ENCODE assay signal across 8 cellular contexts in genomic region chr9:136694163-136694864, GRCh38. TPM values are rescaled to one million over a fixed set of nuclear protein-coding genes. Genes with fewer than 3 reads are reported as not detected.
A peak's percentile ranks its signal among the peaks of the same experiment; 100 is the strongest.
DNase-seq lines count a peak whose midpoint lies in the region; ATAC-seq and TF ChIP-seq lines count a peak whose summit lies in the region.

No MANE protein-coding gene starts in this region.

- TF ChIP-seq CTCF in Caco-2 (IDR thresholded peaks at IDR 0.05; ENCODE audit: insufficient read depth in 1 of 2, low read depth in 1 of 2, low read length in 1 of 2, severe bottlenecking in 1 of 2, unreplicated experiment in 1 of 2) (peak; percentile 86 to 89), VCaP (conservative IDR thresholded peaks at IDR 0.05) (peak; percentile 96), fibroblast of the aortic adventitia (IDR thresholded peaks at IDR 0.05; ENCODE audit: insufficient read depth, low read length) (peak; percentile 76), parathyroid adenoma (IDR thresholded peaks at IDR 0.05) (peak; percentile 57)

- peaks cover 31% of the 10 kb centered on the region for H3K4me1 Mint-ChIP-seq in Caco-2 (ENCODE audit: low read depth, unreplicated experiment)

- no peak overlapping the region for H2AFZ ChIP-seq in parathyroid adenoma

- H3K79me2 ChIP-seq in parathyroid adenoma: no peaks in the 10 kb centered on the region

- no peak overlapping the region for H3K4me2 ChIP-seq in parathyroid adenoma (ENCODE audit: low read length)

- H3K36me3 ChIP-seq in Caco-2 (ENCODE audit: control insufficient read depth, insufficient read depth, low read length): no peaks in the 10 kb centered on the region
- H3K36me3 ChIP-seq in parathyroid adenoma (ENCODE audit: control insufficient read depth, insufficient read depth, low read length): no peaks in the 10 kb centered on the region
- no peaks in the 10 kb centered on the region for H3K36me3 ChIP-seq in effector memory CD4-positive, alpha-beta T cell (ENCODE audit: control insufficient read depth, insufficient read depth, low read length)

- peak overlapping the region; percentile 91 for H3K27ac Mint-ChIP-seq in Caco-2 (ENCODE audit: unreplicated experiment)

- H3K27me3 Mint-ChIP-seq in Caco-2 (ENCODE audit: insufficient read depth, unreplicated experiment): no peaks in the 10 kb centered on the region

- no peaks in the 10 kb centered on the region for H3K27me3 ChIP-seq in Caco-2 (replicated peaks; ENCODE audit: control insufficient read depth, insufficient read depth, low read length)
- no peaks in the 10 kb centered on the region for H3K27me3 ChIP-seq in parathyroid adenoma (ENCODE audit: control insufficient read depth, insufficient read depth, low read length)
- H3K27me3 ChIP-seq in effector memory CD4-positive, alpha-beta T cell (replicated peaks; ENCODE audit: control insufficient read depth, insufficient read depth, low read length, poor library complexity, severe bottlenecking): no peaks in the 10 kb centered on the region

- H3K36me3 Mint-ChIP-seq in Caco-2 (ENCODE audit: insufficient read depth, unreplicated experiment): peaks cover 8% of the 10 kb centered on the region

- ATAC-seq in GM21423 (IDR thresholded peaks at IDR 0.05; ENCODE audit: unreplicated experiment): no peak

- H3K4me3 ChIP-seq in Caco-2 (ENCODE audit: low read depth, low read length): no peak overlapping the region
- no peak overlapping the region for H3K4me3 ChIP-seq in fibroblast of the aortic adventitia (ENCODE audit: low read depth, low read length)
- H3K4me3 ChIP-seq in parathyroid adenoma (ENCODE audit: low read depth, low read length): no peak overlapping the region
- H3K4me3 ChIP-seq in effector memory CD4-positive, alpha-beta T cell (ENCODE audit: insufficient read depth, low read depth, low read length, poor library complexity, severe bottlenecking): no peak overlapping the region

- H3K27ac ChIP-seq in VCaP (peak overlapping the region; percentile 90), parathyroid adenoma (no peak overlapping the region)
- no peak overlapping the region for H3K27ac ChIP-seq in effector memory CD4-positive, alpha-beta T cell (ENCODE audit: insufficient read depth, low read length, poor library complexity, severe bottlenecking)

- BruUV-seq in Caco-2 (replicated peaks; lab: Mats Ljungman, UMichigan): no TSS peak

- H3K9me3 ChIP-seq in Caco-2: no peaks in the 10 kb centered on the region
- H3K9me3 ChIP-seq in parathyroid adenoma (ENCODE audit: control insufficient read depth, low read length): no peaks in the 10 kb centered on the region
- H3K9me3 ChIP-seq in effector memory CD4-positive, alpha-beta T cell (ENCODE audit: control insufficient read depth, low read length): no peaks in the 10 kb centered on the region

- CTCF ChIA-PET in Caco-2 (lab: Charles Lee) (interaction anchor here (0.6 to 1.9 kb wide), 11 partner anchors 12 to 210 kb away, joined by 3 to 12 read pairs (median 5); no protein-coding TSS in a partner anchor), HEK293T (lab: Yijun Ruan, JAX) (interaction anchor here (0.6 to 2.6 kb wide), 2 partner anchors 16 to 23 kb away, joined by 3 to 9 read pairs; no protein-coding TSS in a partner anchor)

- H3K9me3 Mint-ChIP-seq in Caco-2 (ENCODE audit: unreplicated experiment): no peaks in the 10 kb centered on the region

- no peak overlapping the region for H3K4me3 Mint-ChIP-seq in Caco-2 (ENCODE audit: unreplicated experiment)

- DNase-seq in Caco-2 (peak; percentile 79 to 83), HEK293T (ENCODE audit: extremely low spot score) (peak; percentile 81), fibroblast of the aortic adventitia (ENCODE audit: low read depth) (peak; percentile 31), posterior vena cava (ENCODE audit: low spot score) (no peak)
- DNase-seq in effector memory CD4-positive, alpha-beta T cell: no peak

- peaks cover 72% of the 10 kb centered on the region for H3K4me1 ChIP-seq in Caco-2
- H3K4me1 ChIP-seq in parathyroid adenoma: no peaks in the 10 kb centered on the region
- no peaks in the 10 kb centered on the region for H3K4me1 ChIP-seq in effector memory CD4-positive, alpha-beta T cell (ENCODE audit: control insufficient read depth, insufficient read depth, low read length, poor library complexity, severe bottlenecking)

- H3K9ac ChIP-seq in parathyroid adenoma: no peak overlapping the region

- POLR2A ChIA-PET in Caco-2 (lab: Charles Lee): interaction anchor here (0.8 kb wide), 1 partner anchor 25 kb away, joined by 3 read pairs; no protein-coding TSS in a partner anchor
- POLR2A ChIA-PET in HEK293T (lab: Yijun Ruan, JAX): no interaction called here

- intact Hi-C loops in Caco-2 (cut with micrococcal nuclease; ENCODE audit: unreplicated experiment): loop anchor here (5.0 kb wide), 1 partner anchor 62 kb away; no protein-coding TSS in a partner anchor
- intact Hi-C loops in posterior vena cava (cut with DNase I): no loop called here

TF ChIP-seq in HEK293T, 16 proteins besides CTCF, POLR2A, EP300 and RAD21:
- no peak for TF ChIP-seq L3MBTL2 (conservative IDR thresholded peaks at IDR 0.05)
TF ChIP-seq in HEK293T: peak in this region for 0.

RNA-seq across cellular contexts. Expression of gene AGPAT2, which starts 7.1 kb away (rescaled TPM):
- total RNA-seq in Caco-2 (2022) (68.7 and 77.1 TPM in 2 replicates), fibroblast of the aortic adventitia (ENCODE audit: low replicate concordance) (6.2 and 29.0 TPM in 2 replicates), posterior vena cava (10 to 100 TPM; 27.1 to 28.8 TPM)

RNA-seq across cellular contexts. Expression of gene DIPK1B, which starts 18.1 kb away (rescaled TPM):
- 40.4 and 40.6 TPM in 2 replicates for total RNA-seq in Caco-2 (2022)
- total RNA-seq in fibroblast of the aortic adventitia (ENCODE audit: low replicate concordance): 0.45 and 0.98 TPM in 2 replicates
- total RNA-seq in posterior vena cava: 1 to 10 TPM; 7.1 to 8.3 TPM

RNA-seq across cellular contexts. Expression of gene EGFL7, which starts 31.6 kb away (rescaled TPM):
- total RNA-seq in Caco-2 (2022) (30.2 and 30.4 TPM in 2 replicates), fibroblast of the aortic adventitia (ENCODE audit: low replicate concordance) (2.4 and 5.6 TPM in 2 replicates), posterior vena cava (100 to 1,000 TPM in 1 of 2 donors, 10 to 100 TPM in 1; 91.4 to 118 TPM)

RNA-seq across cellular contexts. Expression of gene LCN10, which starts 48.4 kb away (rescaled TPM):
- total RNA-seq in Caco-2 (2022) (not detected in 2 replicates), fibroblast of the aortic adventitia (ENCODE audit: low replicate concordance) (not detected in 2 replicates), posterior vena cava (10 to 100 TPM in 1 of 2 donors, 1 to 10 TPM in 1; 9.2 to 10.0 TPM)

RNA-seq across cellular contexts. Expression of gene LCN6, which starts 54.0 kb away (rescaled TPM):
- total RNA-seq in Caco-2 (2022) (not detected in 2 replicates), fibroblast of the aortic adventitia (ENCODE audit: low replicate concordance) (not detected in 2 replicates), posterior vena cava (10 to 100 TPM; 22.8 to 36.9 TPM)

Comparison
In these comparisons a context has a peak if more than half of its experiments do, and no peak if none do; other contexts are left out.
1. DNase-seq: peak in Caco-2 (2 of 2), HEK293T (single experiment) and fibroblast of the aortic adventitia (single experiment); none in effector memory CD4-positive, alpha-beta T cell (0 of 3) and posterior vena cava (single experiment).
2. Peak in every context shown above with its lines, with median percentiles within 50 percentile points of each other: CTCF ChIP-seq.